In the genomic region with DNA sequence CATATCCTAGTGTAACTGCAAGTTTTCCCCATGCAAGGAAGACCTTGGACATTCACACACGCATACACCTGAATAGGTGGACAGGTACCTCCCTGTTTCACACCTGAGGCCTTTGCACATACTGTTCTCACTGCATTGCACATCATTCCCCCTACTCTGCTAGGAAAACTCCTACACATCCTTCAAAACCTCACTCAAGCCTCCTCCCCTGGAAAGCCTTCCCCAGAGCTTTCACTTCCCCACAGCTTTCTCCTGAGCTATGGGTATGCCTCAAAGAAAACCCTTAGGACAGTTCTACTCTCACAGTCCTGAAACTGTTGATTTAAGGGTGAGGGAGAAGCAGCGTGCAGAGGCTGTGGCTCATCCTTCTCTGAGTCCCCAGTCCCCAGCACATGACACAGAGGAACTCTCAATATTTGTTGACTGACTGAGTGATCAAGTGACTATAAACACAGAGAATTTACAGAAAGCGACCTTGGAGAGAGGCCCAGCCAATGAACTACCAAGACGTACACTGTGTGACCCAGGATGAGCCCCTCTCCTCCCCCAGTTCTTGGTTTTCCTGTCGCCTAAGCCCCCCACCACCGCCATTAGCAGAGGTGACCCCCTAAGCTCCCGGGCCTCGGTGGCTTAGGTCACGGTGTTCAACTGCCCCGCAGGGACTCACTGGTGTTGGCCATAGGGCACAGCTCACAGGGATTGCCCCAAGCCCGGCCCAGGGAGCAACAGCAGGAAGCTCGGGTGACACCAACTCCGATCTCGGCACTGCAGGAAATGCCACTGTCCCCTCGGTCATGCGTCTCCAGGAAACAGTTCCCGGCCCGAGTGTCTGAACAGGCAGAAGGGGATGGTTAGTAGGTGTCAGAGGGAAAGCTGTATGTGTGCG, we compare ENCODE assay signal across 22 cellular contexts. TPM values are rescaled to one million over a fixed set of nuclear protein-coding genes. Genes with fewer than 3 reads are reported as not detected.
"Had no signal": no experiment of that assay in that cellular context is flagged by ENCODE, and none has a peak within 500 bp of the region (broad histone marks: within the 10 kb centered on the region; RNA-seq: fewer than 3 reads in every experiment).

No MANE protein-coding gene starts in this region.

- H3K27ac Mint-ChIP-seq: activated naive CD4-positive, alpha-beta T cell treated with anti-CD3 and anti-CD28 coated beads, Interleukin-2, amount 50 U/mL, for 72 hours; activated T-helper 17 cell treated with anti-CD3 and anti-CD28 coated beads, Interleukin-2, amount 50 U/mL, for 72 hours; neural progenitor cell; WTC11 had no signal

- ATAC-seq: activated naive CD4-positive, alpha-beta T cell treated with anti-CD3 and anti-CD28 coated beads, Interleukin-2, amount 50 U/mL, for 72 hours; activated T-helper 17 cell treated with anti-CD3 and anti-CD28 coated beads, Interleukin-2, amount 50 U/mL, for 72 hours; mucosa of descending colon; stimulated activated naive CD8-positive, alpha-beta T cell treated with anti-CD3 and anti-CD28 coated beads, Interleukin-15, Interleukin-2, amounts not matched to agents 100 U/mL and 50 U/mL, for 24 hours; WTC11 had no signal

- H3K27me3 ChIP-seq: adrenal gland, ascending aorta, neural progenitor cell, thyroid gland had no signal

- FAIRE-seq: colon, frontal cortex had no signal

- H3K9me3 ChIP-seq: adrenal gland, ascending aorta, esophagus muscularis mucosa, mucosa of descending colon, prostate gland, thyroid gland had no signal

- H3K9me3 Mint-ChIP-seq: activated naive CD4-positive, alpha-beta T cell treated with anti-CD3 and anti-CD28 coated beads, Interleukin-2, amount 50 U/mL, for 72 hours; activated T-helper 17 cell treated with anti-CD3 and anti-CD28 coated beads, Interleukin-2, amount 50 U/mL, for 72 hours; central memory CD8-positive, alpha-beta T cell; neural progenitor cell; WTC11 had no signal

- H3K4me3 ChIP-seq: adrenal gland, ascending aorta, esophagus muscularis mucosa, mucosa of descending colon, neural progenitor cell, prostate gland, thyroid gland had no signal

- H3K4me3 Mint-ChIP-seq: activated T-helper 17 cell treated with anti-CD3 and anti-CD28 coated beads, Interleukin-2, amount 50 U/mL, for 72 hours; central memory CD8-positive, alpha-beta T cell; neural progenitor cell; WTC11 had no signal

- H3K27ac ChIP-seq: adrenal gland, ascending aorta, esophagus muscularis mucosa, neural progenitor cell, prostate gland, thyroid gland had no signal

- H3K4me1 ChIP-seq: adrenal gland, ascending aorta, esophagus muscularis mucosa, neural progenitor cell, prostate gland, thyroid gland had no signal

- H3K9ac ChIP-seq: neural progenitor cell had no signal

- DNase-seq: activated T-cell treated with anti-CD3 and anti-CD28 coated beads, Interleukin-2, amount 50 U/mL, for 1 hour; adrenal gland; hippocampal formation; mesendoderm; stimulated activated CD4-positive, alpha-beta T cell treated with anti-CD3 and anti-CD28 coated beads, Interleukin-4, amount 100 ng/mL, for 24 hours; stimulated activated naive CD8-positive, alpha-beta T cell treated with anti-CD3 and anti-CD28 coated beads, Interleukin-15, Interleukin-2, amounts not matched to agents 100 U/mL and 50 U/mL, for 24 hours; substantia nigra; T-helper 9 cell; thyroid gland had no signal

- H3K36me3 ChIP-seq: adrenal gland, ascending aorta, esophagus muscularis mucosa, neural progenitor cell, prostate gland, thyroid gland had no signal

- H3K27me3 Mint-ChIP-seq: central memory CD8-positive, alpha-beta T cell had no signal

- H3K4me1 Mint-ChIP-seq: activated T-helper 17 cell treated with anti-CD3 and anti-CD28 coated beads, Interleukin-2, amount 50 U/mL, for 72 hours; central memory CD8-positive, alpha-beta T cell; WTC11 had no signal

- H3K36me3 Mint-ChIP-seq: activated naive CD4-positive, alpha-beta T cell treated with anti-CD3 and anti-CD28 coated beads, Interleukin-2, amount 50 U/mL, for 72 hours had no signal

RNA-seq across cellular contexts. Expression of a gene that starts 40.6 kb away (rescaled TPM):
- total RNA-seq: ascending aorta, ureter had no signal

RNA-seq across cellular contexts. Expression of a gene that starts 56.2 kb away (rescaled TPM):
- total RNA-seq: ascending aorta, esophagus muscularis mucosa, mucosa of descending colon, osteocyte, prostate gland, thyroid gland, ureter, WTC11 had no signal
- polyA plus RNA-seq: adrenal gland had no signal
